Comparison of ENCODE assay signal across 8 cellular contexts in the genomic region with DNA sequence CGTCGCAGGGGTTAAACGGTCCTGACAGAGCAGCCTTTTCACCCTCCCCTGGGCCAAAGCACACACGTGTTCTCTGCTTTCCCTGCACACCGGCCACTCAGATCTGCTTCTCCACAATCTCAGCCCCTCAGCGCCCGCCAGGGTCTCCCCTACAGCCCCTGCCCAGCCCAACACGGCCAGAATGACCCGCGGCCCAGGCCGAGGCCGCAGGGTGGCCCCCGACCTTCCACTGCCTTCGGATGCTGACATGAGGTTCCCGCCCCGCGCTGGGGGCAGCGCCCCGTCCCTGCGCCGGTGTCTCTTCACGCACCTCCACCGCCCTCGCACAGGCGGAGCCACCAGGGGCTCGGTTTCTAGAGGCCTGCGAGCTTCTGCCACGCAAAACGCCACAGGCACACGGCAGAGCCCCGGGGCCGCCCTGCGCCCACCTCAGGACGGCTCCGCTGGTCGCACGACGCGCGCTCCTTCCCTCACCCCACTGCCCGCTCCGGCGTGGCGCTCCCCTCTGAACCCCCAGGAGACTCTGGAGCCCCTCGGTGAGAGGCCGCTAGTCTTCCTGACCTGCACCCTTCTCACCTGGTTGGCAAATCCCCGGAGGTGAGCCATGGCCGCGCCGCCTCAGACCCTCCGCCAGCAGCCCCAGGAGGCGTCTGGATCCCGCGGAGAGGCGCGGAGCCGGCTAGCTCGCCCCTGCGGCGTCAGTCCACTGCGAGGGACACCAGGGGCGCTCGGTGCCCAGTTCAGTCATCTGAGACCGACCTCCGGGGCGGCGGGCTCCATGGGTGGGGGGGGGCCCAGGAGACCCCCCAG. TPM values are rescaled to one million over a fixed set of nuclear protein-coding genes. Genes with fewer than 3 reads are reported as not detected.
DNase-seq lines count a peak whose midpoint lies in the region; ATAC-seq and TF ChIP-seq lines count a peak whose summit lies in the region.

No MANE protein-coding gene starts in this region.

- H3K27me3 ChIP-seq in OCI-LY1 (ENCODE audit: insufficient read depth, low read length) (no peaks in the 10 kb centered on the region; the same call in 1 of the 2 replicates), heart left ventricle (no peaks in the 10 kb centered on the region)

- peak in 1 of 2 donors; percentile 9 for TF ChIP-seq POLR2A in heart left ventricle (IDR thresholded peaks at IDR 0.05)

- H3K79me2 ChIP-seq in OCI-LY1 (ENCODE audit: insufficient read depth, low read length), result no peaks in the 10 kb centered on the region

- H3K4me1 ChIP-seq in OCI-LY1 (ENCODE audit: insufficient read depth, low read length, severe bottlenecking), result peaks cover 16% of the 10 kb centered on the region
- H3K4me1 ChIP-seq in heart left ventricle, result peaks cover 13 to 53% (median 33%) of the 10 kb centered on the region in 12 donors

- H4K20me1 ChIP-seq in OCI-LY1 (ENCODE audit: insufficient read depth, low read length), result no peaks in the 10 kb centered on the region

- ATAC-seq in activated CD4-positive, CD25-positive, alpha-beta regulatory T cell treated with anti-CD3 and anti-CD28 coated beads, Interleukin-2, amount 50 U/mL, for 24 hours, result peak; percentile 4 to 11
- ATAC-seq in HG02763 (IDR thresholded peaks at IDR 0.05; ENCODE audit: unreplicated experiment) (peak; percentile 20), heart left ventricle (peak in 2 of 4 donors; percentile 22 to 45)

- H3K4me2 ChIP-seq in OCI-LY1 (ENCODE audit: low read length), result peak overlapping the region; percentile 93

- H2AFZ ChIP-seq in OCI-LY1 (ENCODE audit: low read length), result no peak overlapping the region

- intact Hi-C loops in heart left ventricle (cut with DNase I), result loop anchor here in 7 of 10 donors (2.0 to 10.0 kb wide), 9 partner anchors 50 to 405 kb away; partner anchors contain the start of genes BOK (in 2 of the 7), ATG4B (in 1 of the 7), D2HGDH (in 1 of the 7) and MTERF4 (in 1 of the 7)

- no peaks in the 10 kb centered on the region for H3K9me2 ChIP-seq in OCI-LY1 (ENCODE audit: low read depth, low read length)

- H3K27ac ChIP-seq in OCI-LY1 (ENCODE audit: low read depth, low read length, poor library complexity, severe bottlenecking) (no peak overlapping the region), heart left ventricle (peak overlapping the region; percentile 58 to 97 (median 89))

- DNase-seq in activated CD4-positive, CD25-positive, alpha-beta regulatory T cell (lab: John Stamatoyannopoulos, UW), result no peak
- DNase-seq in activated naive CD4-positive, alpha-beta T cell treated with anti-CD3 and anti-CD28 coated beads, Interleukin-2, amount 50 U/mL, for 16 hours, result peak; percentile 46
- DNase-seq in heart left ventricle (peak in 3 of 5 donors; percentile 48 to 76 (median 63)), retina (peak; percentile 79), midbrain (lab: John Stamatoyannopoulos, UW) (no peak)

- no peaks in the 10 kb centered on the region for H3F3A ChIP-seq in OCI-LY1 (ENCODE audit: insufficient read depth, low read length)

- H3K9me3 ChIP-seq in OCI-LY1 (ENCODE audit: low read length) (no peaks in the 10 kb centered on the region), heart left ventricle (no peaks in the 10 kb centered on the region)

- 1% methylated on average over 17 to 67 of the region's 67 CpGs for WGBS in heart left ventricle, 4 donors

- H3K36me3 ChIP-seq in OCI-LY1 (ENCODE audit: insufficient read depth, low read length), result no peaks in the 10 kb centered on the region
- H3K36me3 ChIP-seq in heart left ventricle, result peaks cover 0 to 8% (median 0%) of the 10 kb centered on the region in 9 donors

- H3K9ac ChIP-seq in OCI-LY1 (ENCODE audit: low read length), result peak overlapping the region; percentile 83

- TF ChIP-seq CTCF in OCI-LY1 (IDR thresholded peaks at IDR 0.05; ENCODE audit: low read length) (no peak), heart left ventricle (IDR thresholded peaks at IDR 0.05) (peak in 3 of 12 donors; percentile 24 to 32 (median 31))

- H3K4me3 ChIP-seq in OCI-LY1 (ENCODE audit: low read depth, low read length, poor library complexity, severe bottlenecking) (peak overlapping the region; percentile 92), heart left ventricle (peak overlapping the region; percentile 61 to 99 (median 90))

RNA-seq across cellular contexts. Expression of gene STK25, which starts 0.7 kb away (rescaled TPM):
- total RNA-seq in heart left ventricle, result 100 to 1,000 TPM in 4 of 9 donors, 10 to 100 TPM in 5; 76.8 to 186 (median 94.7) TPM
- 100 to 1,000 TPM in 1 of 2 donors, 10 to 100 TPM in 1; 94.8 to 156 TPM for polyA plus RNA-seq in heart left ventricle

RNA-seq across cellular contexts. Expression of gene BOK, which starts 50.9 kb away (rescaled TPM):
- 10 to 100 TPM in 3 of 9 donors, 1 to 10 TPM in 6; 1.7 to 22.3 (median 8.4) TPM for total RNA-seq in heart left ventricle
- polyA plus RNA-seq in heart left ventricle, result 1 to 10 TPM; 1.4 to 9.6 TPM

Comparison
In these comparisons a context has a peak if more than half of its experiments do, and no peak if none do; other contexts are left out.
1. DNase-seq: peak in activated naive CD4-positive, alpha-beta T cell treated with anti-CD3 and anti-CD28 coated beads, Interleukin-2, amount 50 U/mL, for 16 hours (single experiment), heart left ventricle (3 of 5) and retina (single experiment); none in activated CD4-positive, CD25-positive, alpha-beta regulatory T cell (0 of 4) and midbrain (single experiment).